In the genomic region with DNA sequence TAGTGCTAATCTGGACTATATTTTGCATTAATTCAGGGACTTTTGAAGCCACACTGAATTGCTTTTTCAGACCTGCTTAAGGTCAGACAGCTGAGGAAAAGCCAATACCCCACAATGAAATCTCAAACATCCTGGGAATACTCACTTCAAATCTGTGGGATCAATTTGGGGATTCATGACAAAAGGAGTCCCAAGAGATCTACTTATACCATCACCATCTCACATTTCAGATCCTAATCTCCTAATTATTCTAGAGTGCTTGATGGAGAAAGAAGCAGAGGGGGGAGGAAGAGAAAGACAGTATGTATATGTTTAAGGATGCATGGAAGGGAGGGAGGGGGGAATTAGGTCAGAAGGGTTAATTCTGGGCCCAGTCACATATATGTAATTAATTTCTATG, we compare ENCODE assay signal across 15 cellular contexts.
DNase-seq lines count a peak whose midpoint lies in the region; ATAC-seq and TF ChIP-seq lines count a peak whose summit lies in the region.
"Had no signal": no experiment of that assay in that cellular context is flagged by ENCODE, and none has a peak within 500 bp of the region (broad histone marks: within the 10 kb centered on the region; RNA-seq: fewer than 3 reads in every experiment).

No MANE protein-coding gene starts in this region.

- TF ChIP-seq CTCF in neural cell (IDR thresholded peaks at IDR 0.05; ENCODE audit: poor library complexity, severe bottlenecking) (no peak), lower leg skin (IDR thresholded peaks at IDR 0.05) (no peak)

- H3F3A ChIP-seq in neural cell (ENCODE audit: insufficient read depth, low read length, poor library complexity, severe bottlenecking) (peaks cover 2% of the 10 kb centered on the region), GM23248 (ENCODE audit: insufficient read depth) (no peaks in the 10 kb centered on the region)

- no peak overlapping the region for H3K4me2 ChIP-seq in neural cell (ENCODE audit: low read length)
- no peak overlapping the region for H3K4me2 ChIP-seq in GM23248 (ENCODE audit: unreplicated experiment)

- no peaks in the 10 kb centered on the region for H3K9me3 ChIP-seq in neural cell (ENCODE audit: low read length)
- no peaks in the 10 kb centered on the region for H3K9me3 ChIP-seq in GM23248 (ENCODE audit: low read depth)
- H3K9me3 ChIP-seq: Peyer's patch, SJSA1 had no signal

- no peak for TF ChIP-seq EP300 in neural cell (conservative IDR thresholded peaks at IDR 0.05; ENCODE audit: poor library complexity, severe bottlenecking)

- H3K9me2 ChIP-seq in neural cell (ENCODE audit: insufficient read depth, low read length) (no peaks in the 10 kb centered on the region), GM23248 (ENCODE audit: insufficient read depth) (no peaks in the 10 kb centered on the region)

- no peaks in the 10 kb centered on the region for H3K4me1 ChIP-seq in GM23248 (ENCODE audit: insufficient read depth)
- H3K4me1 ChIP-seq: Peyer's patch, SJSA1 had no signal

- H3K9ac ChIP-seq in neural cell (ENCODE audit: low read length) (no peak overlapping the region), GM23248 (no peak overlapping the region)

- H3K4me3 ChIP-seq in neural cell (ENCODE audit: low read length) = no peak overlapping the region
- no peak overlapping the region for H3K4me3 ChIP-seq in GM23248
- no peak overlapping the region for H3K4me3 ChIP-seq in lower leg skin (ENCODE audit: low read depth, poor library complexity, severe bottlenecking)
- H3K4me3 ChIP-seq: Peyer's patch, SJSA1 had no signal

- in situ Hi-C loops in GM23248 (cut with MboI) = loop anchor here (25.0 kb wide), 2 partner anchors 496 to 754 kb away; no protein-coding TSS in a partner anchor

- peak; percentile 28 for DNase-seq in DMS 273 (lab: John Stamatoyannopoulos, UW; ENCODE audit: unreplicated experiment)
- DNase-seq in NCI-H1930 (lab: John Stamatoyannopoulos, UW) = peak; percentile 66 to 70
- peak; percentile 94 for DNase-seq in NCI-H69 (lab: John Stamatoyannopoulos, UW)
- DNase-seq in GM23248 = no peak
- DNase-seq in lower leg skin (ENCODE audit: low spot score in 2 of 2) = no peak
- DNase-seq: C1 segment of cervical spinal cord; H9; Kasumi-1; NCI-H1092 treated with DMSO at 0.1 percent for 48 hours; NCI-H187; NK-92 treated with Interleukin-12 subunit alpha and Interleukin-12 subunit beta, amount 100 ng/mL, for 24 hours; Peyer's patch had no signal

- no peak overlapping the region for H2AFZ ChIP-seq in neural cell (ENCODE audit: low read depth, low read length)
- no peak overlapping the region for H2AFZ ChIP-seq in GM23248

- H3K27me3 ChIP-seq in neural cell (ENCODE audit: insufficient read depth, low read depth, low read length) = no peaks in the 10 kb centered on the region
- H3K27me3 ChIP-seq in GM23248 (replicated peaks; ENCODE audit: insufficient read depth) = no peaks in the 10 kb centered on the region
- H3K27me3 ChIP-seq: Peyer's patch, SJSA1 had no signal

- H3K27ac ChIP-seq in neural cell (ENCODE audit: low read length) = peak overlapping the region; percentile 36
- H3K27ac ChIP-seq in GM23248 = no peak overlapping the region
- H3K27ac ChIP-seq: Peyer's patch, SJSA1 had no signal

- TF ChIP-seq POLR2A in lower leg skin (IDR thresholded peaks at IDR 0.05) = no peak

- no peak for TF ChIP-seq RAD21 in neural cell (conservative IDR thresholded peaks at IDR 0.05)

- intact Hi-C loops in lower leg skin (cut with DNase I; ENCODE audit: low total_unique reads) = no loop called here

- no peaks in the 10 kb centered on the region for H3K79me2 ChIP-seq in neural cell (replicated peaks; ENCODE audit: insufficient read depth, low read length)
- H3K79me2 ChIP-seq in GM23248 (ENCODE audit: insufficient read depth) = no peaks in the 10 kb centered on the region

- H3K36me3 ChIP-seq in neural cell (ENCODE audit: insufficient read depth, low read length) (no peaks in the 10 kb centered on the region), GM23248 (ENCODE audit: low read depth) (no peaks in the 10 kb centered on the region)
- H3K36me3 ChIP-seq: Peyer's patch, SJSA1 had no signal

- ATAC-seq in HG03095 (IDR thresholded peaks at IDR 0.05; ENCODE audit: unreplicated experiment) = no peak

- H4K20me1 ChIP-seq in neural cell (ENCODE audit: insufficient read depth) (no peaks in the 10 kb centered on the region), GM23248 (ENCODE audit: insufficient read depth) (no peaks in the 10 kb centered on the region)

TF ChIP-seq in neural cell, 6 proteins besides CTCF, POLR2A, EP300 and RAD21:
- TF ChIP-seq SMC3 (conservative IDR thresholded peaks at IDR 0.05; ENCODE audit: poor library complexity) = no peak
- TF ChIP-seq TAF1 (IDR thresholded peaks at IDR 0.05; ENCODE audit: low read depth) = no peak
- TF ChIP-seq POLR2AphosphoS5 (IDR thresholded peaks at IDR 0.05) = no peak
- TF ChIP-seq MXI1 (conservative IDR thresholded peaks at IDR 0.05; ENCODE audit: poor library complexity, severe bottlenecking) = no peak
- TF ChIP-seq, protein P1, sequence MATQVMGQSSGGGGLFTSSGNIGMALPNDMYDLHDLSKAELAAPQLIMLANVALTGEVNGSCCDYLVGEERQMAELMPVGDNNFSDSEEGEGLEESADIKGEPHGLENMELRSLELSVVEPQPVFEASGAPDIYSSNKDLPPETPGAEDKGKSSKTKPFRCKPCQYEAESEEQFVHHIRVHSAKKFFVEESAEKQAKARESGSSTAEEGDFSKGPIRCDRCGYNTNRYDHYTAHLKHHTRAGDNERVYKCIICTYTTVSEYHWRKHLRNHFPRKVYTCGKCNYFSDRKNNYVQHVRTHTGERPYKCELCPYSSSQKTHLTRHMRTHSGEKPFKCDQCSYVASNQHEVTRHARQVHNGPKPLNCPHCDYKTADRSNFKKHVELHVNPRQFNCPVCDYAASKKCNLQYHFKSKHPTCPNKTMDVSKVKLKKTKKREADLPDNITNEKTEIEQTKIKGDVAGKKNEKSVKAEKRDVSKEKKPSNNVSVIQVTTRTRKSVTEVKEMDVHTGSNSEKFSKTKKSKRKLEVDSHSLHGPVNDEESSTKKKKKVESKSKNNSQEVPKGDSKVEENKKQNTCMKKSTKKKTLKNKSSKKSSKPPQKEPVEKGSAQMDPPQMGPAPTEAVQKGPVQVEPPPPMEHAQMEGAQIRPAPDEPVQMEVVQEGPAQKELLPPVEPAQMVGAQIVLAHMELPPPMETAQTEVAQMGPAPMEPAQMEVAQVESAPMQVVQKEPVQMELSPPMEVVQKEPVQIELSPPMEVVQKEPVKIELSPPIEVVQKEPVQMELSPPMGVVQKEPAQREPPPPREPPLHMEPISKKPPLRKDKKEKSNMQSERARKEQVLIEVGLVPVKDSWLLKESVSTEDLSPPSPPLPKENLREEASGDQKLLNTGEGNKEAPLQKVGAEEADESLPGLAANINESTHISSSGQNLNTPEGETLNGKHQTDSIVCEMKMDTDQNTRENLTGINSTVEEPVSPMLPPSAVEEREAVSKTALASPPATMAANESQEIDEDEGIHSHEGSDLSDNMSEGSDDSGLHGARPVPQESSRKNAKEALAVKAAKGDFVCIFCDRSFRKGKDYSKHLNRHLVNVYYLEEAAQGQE (IDR thresholded peaks at IDR 0.05; ENCODE audit: borderline replicate concordance) = no peak
- no peak for TF ChIP-seq EZH2 (IDR thresholded peaks at IDR 0.05; ENCODE audit: borderline replicate concordance, insufficient read depth, low read length, poor library complexity, severe bottlenecking)

Comparison
In these comparisons a context has a peak if more than half of its experiments do, and no peak if none do; other contexts are left out.
1. DNase-seq: peak in DMS 273 (single experiment), NCI-H1930 (2 of 2) and NCI-H69 (single experiment); none in GM23248 (single experiment) and lower leg skin (0 of 2).